Comparison of ENCODE assay signal across 17 cellular contexts in genomic region chr20:59176812-59177211, GRCh38. TPM values are rescaled to one million over a fixed set of nuclear protein-coding genes. Genes with fewer than 3 reads are reported as not detected.
DNase-seq lines count a peak whose midpoint lies in the region; ATAC-seq and TF ChIP-seq lines count a peak whose summit lies in the region.
"Had no signal": no experiment of that assay in that cellular context is flagged by ENCODE, and none has a peak within 500 bp of the region (broad histone marks: within the 10 kb centered on the region; RNA-seq: fewer than 3 reads in every experiment).

No MANE protein-coding gene starts in this region.

- peaks cover 0 to 6% of the 10 kb centered on the region in 2 donors for H3K4me1 ChIP-seq in right atrium auricular region
- H3K4me1 ChIP-seq: BE2C had no signal

- no peaks in the 10 kb centered on the region for H3K36me3 ChIP-seq in right atrium auricular region
- H3K36me3 ChIP-seq: BE2C, Peyer's patch had no signal

- intact Hi-C loops in cardiac septum (cut with DNase I) = no loop called here

- H3K4me3 ChIP-seq in right atrium auricular region = no peak overlapping the region
- H3K4me3 ChIP-seq: Peyer's patch had no signal

- H3K9me3 ChIP-seq in right atrium auricular region = no peaks in the 10 kb centered on the region
- H3K9me3 ChIP-seq: BE2C, Peyer's patch had no signal

- no peaks in the 10 kb centered on the region for H3K9me3 Mint-ChIP-seq in effector memory CD8-positive, alpha-beta T cell
- no peaks in the 10 kb centered on the region for H3K9me3 Mint-ChIP-seq in stimulated activated effector memory CD8-positive, alpha-beta T cell treated with anti-CD3 and anti-CD28 coated beads, Interleukin-12 subunit alpha, Interleukin-12 subunit beta, amount 100 ng/mL, for 72 hours

- peak; percentile 18 for DNase-seq in right atrium auricular region (ENCODE audit: low spot score)
- no peak for DNase-seq in cardiac septum (ENCODE audit: low spot score)
- no peak for DNase-seq in effector memory CD8-positive, alpha-beta T cell
- peak in 1 of 2 donors; percentile 18 for DNase-seq in stimulated activated effector memory CD8-positive, alpha-beta T cell treated with anti-CD3 and anti-CD28 coated beads, Interleukin-12 subunit alpha, Interleukin-12 subunit beta, amount 100 ng/mL, for 72 hours (ENCODE audit: low spot score in 2 of 2)
- no peak for DNase-seq in NAMALWA (ENCODE audit: low spot score)
- DNase-seq in NCI-H2029 treated with DMSO at 0.1 percent for 48 hours (lab: John Stamatoyannopoulos, UW) = no peak
- DNase-seq: BE2C, DMS153, H7, NCI-H187 treated with DMSO at 0.1 percent for 48 hours, NCI-H2171, NCI-H510A, NCI-H82, Peyer's patch, SHP77 had no signal

- peak overlapping the region; percentile 95 to 97 for H3K27ac Mint-ChIP-seq in effector memory CD8-positive, alpha-beta T cell
- H3K27ac Mint-ChIP-seq in stimulated activated effector memory CD8-positive, alpha-beta T cell treated with anti-CD3 and anti-CD28 coated beads, Interleukin-12 subunit alpha, Interleukin-12 subunit beta, amount 100 ng/mL, for 72 hours = no peak overlapping the region

- no peak overlapping the region for H3K27ac ChIP-seq in right atrium auricular region
- H3K27ac ChIP-seq: KMS-11 had no signal

- H3K36me3 Mint-ChIP-seq in effector memory CD8-positive, alpha-beta T cell (ENCODE audit: insufficient read depth) = peaks cover 46% of the 10 kb centered on the region
- peaks cover 21% of the 10 kb centered on the region for H3K36me3 Mint-ChIP-seq in stimulated activated effector memory CD8-positive, alpha-beta T cell treated with anti-CD3 and anti-CD28 coated beads, Interleukin-12 subunit alpha, Interleukin-12 subunit beta, amount 100 ng/mL, for 72 hours

- TF ChIP-seq CTCF in right atrium auricular region (IDR thresholded peaks at IDR 0.05) (no peak), GM12872 (IDR thresholded peaks at IDR 0.05; ENCODE audit: insufficient read depth, low read depth, low read length) (0 out of 3 replicates have a peak, but pooled peaks have one; percentile 13)

- H3K27me3 ChIP-seq in right atrium auricular region = no peaks in the 10 kb centered on the region
- H3K27me3 ChIP-seq: BE2C, Peyer's patch had no signal

- no peaks in the 10 kb centered on the region for H3K27me3 Mint-ChIP-seq in effector memory CD8-positive, alpha-beta T cell

- H3K4me3 Mint-ChIP-seq in effector memory CD8-positive, alpha-beta T cell = peak overlapping the region; percentile 82 to 84
- H3K4me3 Mint-ChIP-seq in stimulated activated effector memory CD8-positive, alpha-beta T cell treated with anti-CD3 and anti-CD28 coated beads, Interleukin-12 subunit alpha, Interleukin-12 subunit beta, amount 100 ng/mL, for 72 hours = peak overlapping the region; percentile 74

- H3K4me1 Mint-ChIP-seq in effector memory CD8-positive, alpha-beta T cell (ENCODE audit: low read depth in 2 of 2) = peaks cover 68 to 83% of the 10 kb centered on the region in 2 donors
- peaks cover 89% of the 10 kb centered on the region for H3K4me1 Mint-ChIP-seq in stimulated activated effector memory CD8-positive, alpha-beta T cell treated with anti-CD3 and anti-CD28 coated beads, Interleukin-12 subunit alpha, Interleukin-12 subunit beta, amount 100 ng/mL, for 72 hours

- ATAC-seq in effector memory CD8-positive, alpha-beta T cell (replicated peaks) = no peak
- ATAC-seq in stimulated activated effector memory CD8-positive, alpha-beta T cell treated with anti-CD3 and anti-CD28 coated beads, Interleukin-12 subunit alpha, Interleukin-12 subunit beta, amount 100 ng/mL, for 72 hours = no peak

RNA-seq across cellular contexts. Expression of gene ZNF831, which starts 13.2 kb away (rescaled TPM):
- total RNA-seq in right atrium auricular region (under 1 TPM; 0.19 to 0.47 TPM), cardiac septum (0.05 TPM)
- total RNA-seq: H7 had no signal
